Comparison of ENCODE assay signal across 8 cellular contexts in the genomic region with DNA sequence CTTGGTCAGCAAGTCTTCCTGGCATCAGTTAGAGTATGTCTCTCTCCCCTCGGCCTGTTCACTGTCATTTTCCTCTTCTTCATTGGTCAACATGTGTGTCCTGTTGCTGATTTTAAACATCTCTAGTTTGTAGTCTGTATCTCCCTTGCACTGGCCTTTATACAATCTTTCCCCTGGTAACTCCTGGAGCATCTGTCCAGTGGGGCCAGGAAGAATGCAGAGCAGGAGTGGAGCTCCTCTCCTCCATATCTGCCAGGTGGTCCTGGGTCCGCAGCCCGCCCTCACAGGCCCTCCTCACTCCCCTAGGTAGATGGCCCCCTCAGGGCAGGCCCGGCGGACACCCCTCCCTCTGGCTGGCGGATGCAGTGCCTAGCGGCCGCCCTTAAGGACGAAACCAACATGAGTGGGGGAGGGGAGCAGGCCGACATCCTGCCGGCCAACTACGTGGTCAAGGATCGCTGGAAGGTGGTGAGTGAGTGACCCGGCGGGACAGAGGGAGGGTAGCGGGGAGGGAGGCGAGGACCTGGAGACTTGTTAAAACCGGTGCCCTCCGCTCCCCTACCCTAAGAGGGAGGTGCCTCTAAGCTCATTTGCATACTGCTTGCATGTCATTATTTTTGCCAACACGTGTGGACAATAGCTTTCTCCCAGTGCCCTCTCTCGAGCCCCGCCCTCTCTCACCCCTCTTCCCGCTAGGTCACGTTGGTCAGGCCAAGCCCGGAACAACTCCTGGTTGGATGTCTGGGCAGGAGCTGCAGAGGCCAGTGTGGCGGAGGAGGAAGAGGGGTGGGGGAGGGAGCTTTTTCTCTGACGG. TPM values are rescaled to one million over a fixed set of nuclear protein-coding genes. Genes with fewer than 3 reads are reported as not detected.
DNase-seq lines count a peak whose midpoint lies in the region; ATAC-seq, FAIRE-seq and TF ChIP-seq lines count a peak whose summit lies in the region.

No MANE protein-coding gene starts in this region.

- ATAC-seq in GM21447 (IDR thresholded peaks at IDR 0.05; ENCODE audit: unreplicated experiment) (peak; percentile 49), activated B cell treated with CpG ODN at 0.5 μM for 24 hours (ENCODE audit: low read depth) (peak; percentile 23)

- FAIRE-seq in RCC 7860 (lab: Jason Lieb, UNC): no peak

- H3K27ac Mint-ChIP-seq in IgD-negative memory B cell: peak overlapping the region; percentile 73 to 81 (median 74)
- H3K27ac Mint-ChIP-seq in activated B cell treated with CpG ODN at 0.5 μM for 24 hours: peak overlapping the region; percentile 42
- peak overlapping the region; percentile 54 for H3K27ac Mint-ChIP-seq in glutamatergic neuron (ENCODE audit: unreplicated experiment)

- H3K9me3 ChIP-seq in ES-I3 (ENCODE audit: control insufficient read depth, insufficient read depth, low read length): no peaks in the 10 kb centered on the region

- peaks cover 8% of the 10 kb centered on the region; the same call in 1 of the 2 replicates for H3K4me1 ChIP-seq in ES-I3 (ENCODE audit: insufficient read depth, low read length)

- intact Hi-C loops in activated B cell treated with CpG ODN at 0.5 μM for 24 hours (cut with micrococcal nuclease): loop anchor here (1.0 to 10.0 kb wide), 9 partner anchors 17 to 378 kb away; a partner anchor contains a TSS

- POLR2A ChIA-PET in activated B cell treated with CpG ODN at 0.5 μM for 24 hours (lab: Charles Lee): interaction anchor here (0.5 to 1.5 kb wide), 12 partner anchors 13 to 500 kb away, joined by 3 to 10 read pairs (median 4); a partner anchor contains a TSS

- DNase-seq in activated B cell treated with CpG ODN at 0.5 μM for 24 hours (no peak), glutamatergic neuron (peak; percentile 78), occipital lobe (lab: John Stamatoyannopoulos, UW) (peak; percentile 89), RCC 7860 (ENCODE audit: low spot score) (no peak), KG1 (lab: John Stamatoyannopoulos, UW) (no peak)

- H3K27me3 Mint-ChIP-seq in IgD-negative memory B cell (peaks cover 16% of the 10 kb centered on the region), activated B cell treated with CpG ODN at 0.5 μM for 24 hours (peaks cover 15% of the 10 kb centered on the region), glutamatergic neuron (ENCODE audit: unreplicated experiment) (peaks cover 13% of the 10 kb centered on the region)

- H3K4me1 Mint-ChIP-seq in IgD-negative memory B cell (peaks cover 0 to 13% (median 9%) of the 10 kb centered on the region in 3 donors), activated B cell treated with CpG ODN at 0.5 μM for 24 hours (peaks cover 28% of the 10 kb centered on the region), glutamatergic neuron (ENCODE audit: low read depth, unreplicated experiment) (peaks cover 11% of the 10 kb centered on the region)

- H3K4me3 Mint-ChIP-seq in IgD-negative memory B cell (peak overlapping the region in 3 of 4 donors; percentile 86 to 97 (median 96)), activated B cell treated with CpG ODN at 0.5 μM for 24 hours (no peak overlapping the region), glutamatergic neuron (ENCODE audit: unreplicated experiment) (peak overlapping the region; percentile 92)

- H3K9me3 Mint-ChIP-seq in IgD-negative memory B cell (no peaks in the 10 kb centered on the region), activated B cell treated with CpG ODN at 0.5 μM for 24 hours (no peaks in the 10 kb centered on the region), glutamatergic neuron (ENCODE audit: unreplicated experiment) (peaks cover 4% of the 10 kb centered on the region)

- no peak for TF ChIP-seq CTCF in activated B cell treated with CpG ODN at 0.5 μM for 24 hours (IDR thresholded peaks at IDR 0.05)
- TF ChIP-seq CTCF in glutamatergic neuron (IDR thresholded peaks at IDR 0.05; ENCODE audit: partially characterized antibody, unreplicated experiment): no peak

- no peaks in the 10 kb centered on the region for H3K36me3 ChIP-seq in ES-I3 (ENCODE audit: insufficient read depth, low read length)

- peak overlapping the region; percentile 69 for H3K9ac ChIP-seq in ES-I3 (ENCODE audit: low read depth, low read length)

- H3K36me3 Mint-ChIP-seq in IgD-negative memory B cell (no peaks in the 10 kb centered on the region), activated B cell treated with CpG ODN at 0.5 μM for 24 hours (ENCODE audit: low read depth) (peaks cover 3% of the 10 kb centered on the region), glutamatergic neuron (ENCODE audit: unreplicated experiment) (no peaks in the 10 kb centered on the region)

- CTCF ChIA-PET in activated B cell treated with CpG ODN at 0.5 μM for 24 hours (lab: Charles Lee): interaction anchor here (0.7 to 1.0 kb wide), 3 partner anchors 16 to 62 kb away, joined by 3 read pairs; a partner anchor contains a TSS

RNA-seq across cellular contexts. Expression of a gene that starts 3.2 kb away (rescaled TPM):
- 0.04 TPM for polyA plus RNA-seq in IgD-negative memory B cell
- total RNA-seq in activated B cell treated with CpG ODN at 0.5 μM for 24 hours (0.02 and 0.13 TPM in 2 replicates), glutamatergic neuron (ENCODE audit: unreplicated experiment) (47.3 TPM), occipital lobe (13.1 TPM)

RNA-seq across cellular contexts. Expression of a gene that starts 17.2 kb away (rescaled TPM):
- polyA plus RNA-seq in IgD-negative memory B cell: 125 TPM
- total RNA-seq in activated B cell treated with CpG ODN at 0.5 μM for 24 hours (56.7 and 57.5 TPM in 2 replicates), glutamatergic neuron (ENCODE audit: unreplicated experiment) (3.5 TPM), occipital lobe (16.1 TPM)

RNA-seq across cellular contexts. Expression of a gene that starts 51.6 kb away (rescaled TPM):
- not detected for polyA plus RNA-seq in IgD-negative memory B cell
- total RNA-seq in activated B cell treated with CpG ODN at 0.5 μM for 24 hours (not detected in 2 replicates), glutamatergic neuron (ENCODE audit: unreplicated experiment) (0.34 TPM), occipital lobe (0.31 TPM)

Comparison
In these comparisons a context has a peak if more than half of its experiments do, and no peak if none do; other contexts are left out.
1. DNase-seq: peak in glutamatergic neuron (single experiment) and occipital lobe (single experiment); none in activated B cell treated with CpG ODN at 0.5 μM for 24 hours (single experiment), RCC 7860 (single experiment) and KG1 (single experiment).
2. RNA of a gene that starts 3.2 kb away (total RNA-seq): 47.3 TPM in glutamatergic neuron (single experiment) and 13.1 TPM in occipital lobe (single experiment); 0.02 to 0.13 TPM in activated B cell treated with CpG ODN at 0.5 μM for 24 hours; every median in the first group is over 10 times any median in the second.
3. Peak in every context shown above with its lines, with median percentiles within 50 percentile points of each other: H3K27ac Mint-ChIP-seq.